In genomic region chr14:101927859-101928258, GRCh38 we compare ENCODE assay signal across 8 cellular contexts. TPM values are rescaled to one million over a fixed set of nuclear protein-coding genes. Genes with fewer than 3 reads are reported as not detected.
DNase-seq lines count a peak whose midpoint lies in the region; ATAC-seq and TF ChIP-seq lines count a peak whose summit lies in the region.

No MANE protein-coding gene starts in this region.

- 8 to 13% (median 12%) methylated on average over 10 of the region's 10 CpGs for WGBS in psoas muscle, 3 donors

- peaks cover 30% of the 10 kb centered on the region for H3K4me1 ChIP-seq in psoas muscle

- ATAC-seq in psoas muscle (peak; percentile 98), GM21576 (IDR thresholded peaks at IDR 0.05; ENCODE audit: unreplicated experiment) (no peak)

- no peaks in the 10 kb centered on the region for H3K27me3 ChIP-seq in psoas muscle (ENCODE audit: insufficient read depth in 3 of 3, low read length in 2 of 3)

- DNase-seq in COLO829 (ENCODE audit: low spot score) (peak; percentile 77), RKO (ENCODE audit: low spot score) (peak; percentile 78), fibroblast of pulmonary artery (ENCODE audit: low read depth) (peak; percentile 97), psoas muscle (peak; percentile 90 to 94), NCI-H748 treated with DMSO at 0.1 percent for 48 hours (lab: John Stamatoyannopoulos, UW) (no peak), DMS53 treated with DMSO at 0.1 percent for 48 hours (lab: John Stamatoyannopoulos, UW; ENCODE audit: unreplicated experiment) (no peak), COLO668 (lab: John Stamatoyannopoulos, UW; ENCODE audit: unreplicated experiment) (no peak)

- no peaks in the 10 kb centered on the region for H3K9me3 ChIP-seq in psoas muscle

- peaks cover 0 to 15% of the 10 kb centered on the region in 2 donors for H3K36me3 ChIP-seq in psoas muscle (ENCODE audit: insufficient read depth in 1 of 2, low read depth in 1 of 2)

- intact Hi-C loops in psoas muscle (cut with DNase I), result loop anchor here in 1 of 2 donors (10.0 kb wide), 1 partner anchor 163 kb away; the partner anchor contains the start of gene PPP2R5C

- no peak for TF ChIP-seq CTCF in fibroblast of pulmonary artery (IDR thresholded peaks at IDR 0.05; ENCODE audit: low read length, missing control alignments)
- no peak for TF ChIP-seq CTCF in psoas muscle (IDR thresholded peaks at IDR 0.05)

- no peak overlapping the region for H3K4me3 ChIP-seq in fibroblast of pulmonary artery (replicated peaks; ENCODE audit: low read depth, low read length)
- peak overlapping the region; percentile 26 for H3K4me3 ChIP-seq in psoas muscle

- peak overlapping the region; percentile 71 for H3K27ac ChIP-seq in psoas muscle

RNA-seq across cellular contexts. Expression of gene DYNC1H1, which starts 36.5 kb away (rescaled TPM):
- total RNA-seq in psoas muscle, result 100 to 1,000 TPM; 332 to 634 (median 549) TPM
- 100 to 1,000 TPM; 117 to 306 (median 228) TPM for polyA plus RNA-seq in psoas muscle

Comparison
In these comparisons a context has a peak if more than half of its experiments do, and no peak if none do; other contexts are left out.
1. DNase-seq: peak in COLO829 (single experiment), RKO (single experiment), fibroblast of pulmonary artery (single experiment) and psoas muscle (2 of 2); none in NCI-H748 treated with DMSO at 0.1 percent for 48 hours (single experiment), DMS53 treated with DMSO at 0.1 percent for 48 hours (single experiment) and COLO668 (single experiment).